Comparison of ENCODE assay signal across 14 cellular contexts in genomic region chr11:114193730-114194674, GRCh38.
A peak's percentile ranks its signal among the peaks of the same experiment; 100 is the strongest.
DNase-seq lines count a peak whose midpoint lies in the region; ATAC-seq and TF ChIP-seq lines count a peak whose summit lies in the region.
"Had no signal": no experiment of that assay in that cellular context is flagged by ENCODE, and none has a peak within 500 bp of the region (broad histone marks: within the 10 kb centered on the region; RNA-seq: fewer than 3 reads in every experiment).

No MANE protein-coding gene starts in this region.

- no peak overlapping the region for H2AFZ ChIP-seq in osteoblast (ENCODE audit: low read length)
- H2AFZ ChIP-seq: GM23248 had no signal

- peaks cover 0 to 33% (median 4%) of the 10 kb centered on the region in 9 donors for H3K36me3 ChIP-seq in heart right ventricle
- peaks cover 0 to 2% of the 10 kb centered on the region in 2 donors for H3K36me3 ChIP-seq in esophagus (ENCODE audit: control insufficient read depth in 2 of 2, insufficient read depth in 2 of 2, low read length in 1 of 2)
- H3K36me3 ChIP-seq in vagina: peaks cover 0 to 34% of the 10 kb centered on the region in 2 donors
- H3K36me3 ChIP-seq in osteoblast (ENCODE audit: insufficient read depth, low read length): no peaks in the 10 kb centered on the region
- H3K36me3 ChIP-seq in Peyer's patch: peaks cover 0 to 15% (median 0%) of the 10 kb centered on the region in 3 donors

- H3K9me3 ChIP-seq in heart right ventricle: peaks cover 0 to 13% (median 0%) of the 10 kb centered on the region in 11 donors
- H3K9me3 ChIP-seq in esophagus (ENCODE audit: control insufficient read depth in 2 of 2, insufficient read depth in 1 of 2, low read depth in 1 of 2, low read length in 1 of 2): peaks cover 0 to 3% of the 10 kb centered on the region in 2 donors
- no peaks in the 10 kb centered on the region for H3K9me3 ChIP-seq in vagina
- no peaks in the 10 kb centered on the region for H3K9me3 ChIP-seq in osteoblast (ENCODE audit: low read depth, low read length)
- no peaks in the 10 kb centered on the region for H3K9me3 ChIP-seq in Peyer's patch

- no peaks in the 10 kb centered on the region for H3K79me2 ChIP-seq in osteoblast (ENCODE audit: insufficient read depth, low read length)

- no peak overlapping the region for H3K4me3 ChIP-seq in heart right ventricle
- H3K4me3 ChIP-seq in esophagus (ENCODE audit: low read depth in 1 of 2, low read length in 2 of 2): no peak overlapping the region
- H3K4me3 ChIP-seq in vagina: no peak overlapping the region
- H3K4me3 ChIP-seq in osteoblast (ENCODE audit: insufficient read depth, low read length): no peak overlapping the region
- H3K4me3 ChIP-seq in Peyer's patch: no peak overlapping the region
- H3K4me3 ChIP-seq: GM23248 had no signal

- TF ChIP-seq POLR2A in vagina (IDR thresholded peaks at IDR 0.05) (no peak), Peyer's patch (IDR thresholded peaks at IDR 0.05) (no peak)

- no peak for DNase-seq in heart right ventricle
- no peak for DNase-seq in Right ventricle myocardium superior
- no peak for DNase-seq in omental fat pad (ENCODE audit: low spot score)
- DNase-seq in vagina (ENCODE audit: extremely low spot score in 2 of 2): no peak
- DNase-seq in osteoblast (ENCODE audit: insufficient read length, low spot score, missing footprints): no peak
- no peak for DNase-seq in substantia nigra (lab: John Stamatoyannopoulos, UW)
- DNase-seq in Peyer's patch: no peak
- DNase-seq: endodermal cell, GM23248, hippocampal formation, mesendoderm, retina, trophoblast cell had no signal

- TF ChIP-seq CTCF in heart right ventricle (IDR thresholded peaks at IDR 0.05) (no peak), omental fat pad (IDR thresholded peaks at IDR 0.05) (no peak), vagina (IDR thresholded peaks at IDR 0.05) (no peak), osteoblast (IDR thresholded peaks at IDR 0.05; ENCODE audit: extremely low read depth, low read depth, low read length) (no peak), Peyer's patch (IDR thresholded peaks at IDR 0.05) (no peak)

- no peaks in the 10 kb centered on the region for H4K20me1 ChIP-seq in osteoblast (ENCODE audit: insufficient read depth, low read length)

- peak overlapping the region in 8 of 10 donors; percentile 45 to 96 (median 88) for H3K27ac ChIP-seq in heart right ventricle
- H3K27ac ChIP-seq in esophagus (ENCODE audit: low read depth in 2 of 2, low read length in 1 of 2): peak overlapping the region; percentile 51 to 69
- H3K27ac ChIP-seq in vagina: peak overlapping the region; percentile 84
- no peak overlapping the region for H3K27ac ChIP-seq in osteoblast (ENCODE audit: low read depth, low read length)
- H3K27ac ChIP-seq in substantia nigra (ENCODE audit: low read depth, low read length, poor library complexity, severe bottlenecking): no peak overlapping the region
- peak overlapping the region in 2 of 4 donors; percentile 58 to 85 for H3K27ac ChIP-seq in Peyer's patch
- H3K27ac ChIP-seq: GM23248 had no signal

- intact Hi-C loops in heart right ventricle (cut with DNase I): loop anchor here in 5 of 10 donors (5.0 to 10.0 kb wide), 4 partner anchors 48 to 319 kb away; partner anchors contain the start of gene USP28 (in 2 of the 5)
- intact Hi-C loops in Right ventricle myocardium superior (cut with DNase I): no loop called here
- intact Hi-C loops in vagina (cut with DNase I): no loop called here

- H3K4me2 ChIP-seq in osteoblast (ENCODE audit: insufficient read depth, low read length): no peak overlapping the region

- H3K4me1 ChIP-seq in heart right ventricle: peaks cover 32 to 69% (median 66%) of the 10 kb centered on the region in 9 donors
- H3K4me1 ChIP-seq in esophagus (ENCODE audit: control insufficient read depth in 2 of 2, insufficient read depth in 2 of 2, low read length in 1 of 2): peaks cover 2 to 23% of the 10 kb centered on the region in 2 donors
- H3K4me1 ChIP-seq in vagina: peaks cover 68% of the 10 kb centered on the region
- H3K4me1 ChIP-seq in osteoblast (ENCODE audit: insufficient read depth, low read length): peaks cover 12% of the 10 kb centered on the region
- H3K4me1 ChIP-seq in Peyer's patch: peaks cover 0 to 25% (median 6%) of the 10 kb centered on the region in 4 donors

- ATAC-seq in heart right ventricle: no peak
- no peak for ATAC-seq in Right ventricle myocardium superior (ENCODE audit: poor library complexity)
- peak; percentile 25 for ATAC-seq in omental fat pad (ENCODE audit: low FRiP score)

- no peaks in the 10 kb centered on the region for H3K27me3 ChIP-seq in heart right ventricle
- no peaks in the 10 kb centered on the region for H3K27me3 ChIP-seq in esophagus (ENCODE audit: control insufficient read depth in 1 of 2, insufficient read depth in 2 of 2, low read length in 2 of 2)
- no peaks in the 10 kb centered on the region for H3K27me3 ChIP-seq in vagina
- no peaks in the 10 kb centered on the region for H3K27me3 ChIP-seq in osteoblast (ENCODE audit: insufficient read depth, low read length)
- no peaks in the 10 kb centered on the region for H3K27me3 ChIP-seq in Peyer's patch

- WGBS in heart right ventricle, 2 donors: 67 to 70% methylated on average over 10 of the region's 10 CpGs
- 71 to 74% methylated on average over 10 of the region's 10 CpGs for WGBS in esophagus, 2 donors

Comparison
In these comparisons a context has a peak if more than half of its experiments do, and no peak if none do; other contexts are left out.
1. H3K27ac ChIP-seq: peak in heart right ventricle (8 of 10), esophagus (2 of 2) and vagina (single experiment); none in osteoblast (single experiment) and substantia nigra (single experiment).